ENCODE assay signal across 1 cellular context in genomic region chr3:140311428-140311827, GRCh38.
TF ChIP-seq lines count a peak whose summit lies in the region.

No MANE protein-coding gene starts in this region.

TF ChIP-seq in HEK293, 187 proteins besides CTCF, POLR2A, EP300 and RAD21 (continued from another document):
- TF ChIP-seq SP7 (tag by site-specific recombination; IDR thresholded peaks at IDR 0.05) (0 out of 2 replicates have a peak, but pooled peaks have one; percentile 30), GLIS1 (tag by site-specific recombination; IDR thresholded peaks at IDR 0.05) (peak; percentile 67), ZBTB1 (tag by site-specific recombination; IDR thresholded peaks at IDR 0.05) (no peak), HIC1 (tag by site-specific recombination; IDR thresholded peaks at IDR 0.05) (no peak), ZNF274 (IDR thresholded peaks at IDR 0.05; ENCODE audit: low read length) (no peak), ZNF274 (tag by site-specific recombination; IDR thresholded peaks at IDR 0.05; ENCODE audit: borderline replicate concordance) (no peak), ZFHX2 (tag by site-specific recombination; conservative IDR thresholded peaks at IDR 0.05) (no peak), KLF9 (tag by site-specific recombination; IDR thresholded peaks at IDR 0.05; ENCODE audit: low read depth) (no peak), ZNF391 (tag by site-specific recombination; IDR thresholded peaks at IDR 0.05; ENCODE audit: borderline replicate concordance, low read depth) (no peak), PRDM6 (tag by site-specific recombination; IDR thresholded peaks at IDR 0.05) (peak; percentile 59), ZNF48 (tag by site-specific recombination; IDR thresholded peaks at IDR 0.05) (no peak), BCL11B (tag by site-specific recombination; IDR thresholded peaks at IDR 0.05; ENCODE audit: low read depth) (0 out of 2 replicates have a peak, but pooled peaks have one; percentile 48), ZBTB10 (tag by site-specific recombination; IDR thresholded peaks at IDR 0.05) (no peak), OSR2 (tag by site-specific recombination; IDR thresholded peaks at IDR 0.05) (peak; percentile 68), ZEB2 (tag by site-specific recombination; IDR thresholded peaks at IDR 0.05) (0 out of 2 replicates have a peak, but pooled peaks have one; percentile 32), YY2 (tag by site-specific recombination; IDR thresholded peaks at IDR 0.05) (no peak)
- TF ChIP-seq, protein P1, sequence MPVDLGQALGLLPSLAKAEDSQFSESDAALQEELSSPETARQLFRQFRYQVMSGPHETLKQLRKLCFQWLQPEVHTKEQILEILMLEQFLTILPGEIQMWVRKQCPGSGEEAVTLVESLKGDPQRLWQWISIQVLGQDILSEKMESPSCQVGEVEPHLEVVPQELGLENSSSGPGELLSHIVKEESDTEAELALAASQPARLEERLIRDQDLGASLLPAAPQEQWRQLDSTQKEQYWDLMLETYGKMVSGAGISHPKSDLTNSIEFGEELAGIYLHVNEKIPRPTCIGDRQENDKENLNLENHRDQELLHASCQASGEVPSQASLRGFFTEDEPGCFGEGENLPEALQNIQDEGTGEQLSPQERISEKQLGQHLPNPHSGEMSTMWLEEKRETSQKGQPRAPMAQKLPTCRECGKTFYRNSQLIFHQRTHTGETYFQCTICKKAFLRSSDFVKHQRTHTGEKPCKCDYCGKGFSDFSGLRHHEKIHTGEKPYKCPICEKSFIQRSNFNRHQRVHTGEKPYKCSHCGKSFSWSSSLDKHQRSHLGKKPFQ (tag by site-specific recombination; IDR thresholded peaks at IDR 0.05) = no peak
- TF ChIP-seq, protein P2, sequence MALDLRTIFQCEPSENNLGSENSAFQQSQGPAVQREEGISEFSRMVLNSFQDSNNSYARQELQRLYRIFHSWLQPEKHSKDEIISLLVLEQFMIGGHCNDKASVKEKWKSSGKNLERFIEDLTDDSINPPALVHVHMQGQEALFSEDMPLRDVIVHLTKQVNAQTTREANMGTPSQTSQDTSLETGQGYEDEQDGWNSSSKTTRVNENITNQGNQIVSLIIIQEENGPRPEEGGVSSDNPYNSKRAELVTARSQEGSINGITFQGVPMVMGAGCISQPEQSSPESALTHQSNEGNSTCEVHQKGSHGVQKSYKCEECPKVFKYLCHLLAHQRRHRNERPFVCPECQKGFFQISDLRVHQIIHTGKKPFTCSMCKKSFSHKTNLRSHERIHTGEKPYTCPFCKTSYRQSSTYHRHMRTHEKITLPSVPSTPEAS (tag by site-specific recombination; IDR thresholded peaks at IDR 0.05) = peak; percentile 24; the same call in 1 of the 2 replicates
